ENCODE assay signal across 8 cellular contexts in the genomic region with DNA sequence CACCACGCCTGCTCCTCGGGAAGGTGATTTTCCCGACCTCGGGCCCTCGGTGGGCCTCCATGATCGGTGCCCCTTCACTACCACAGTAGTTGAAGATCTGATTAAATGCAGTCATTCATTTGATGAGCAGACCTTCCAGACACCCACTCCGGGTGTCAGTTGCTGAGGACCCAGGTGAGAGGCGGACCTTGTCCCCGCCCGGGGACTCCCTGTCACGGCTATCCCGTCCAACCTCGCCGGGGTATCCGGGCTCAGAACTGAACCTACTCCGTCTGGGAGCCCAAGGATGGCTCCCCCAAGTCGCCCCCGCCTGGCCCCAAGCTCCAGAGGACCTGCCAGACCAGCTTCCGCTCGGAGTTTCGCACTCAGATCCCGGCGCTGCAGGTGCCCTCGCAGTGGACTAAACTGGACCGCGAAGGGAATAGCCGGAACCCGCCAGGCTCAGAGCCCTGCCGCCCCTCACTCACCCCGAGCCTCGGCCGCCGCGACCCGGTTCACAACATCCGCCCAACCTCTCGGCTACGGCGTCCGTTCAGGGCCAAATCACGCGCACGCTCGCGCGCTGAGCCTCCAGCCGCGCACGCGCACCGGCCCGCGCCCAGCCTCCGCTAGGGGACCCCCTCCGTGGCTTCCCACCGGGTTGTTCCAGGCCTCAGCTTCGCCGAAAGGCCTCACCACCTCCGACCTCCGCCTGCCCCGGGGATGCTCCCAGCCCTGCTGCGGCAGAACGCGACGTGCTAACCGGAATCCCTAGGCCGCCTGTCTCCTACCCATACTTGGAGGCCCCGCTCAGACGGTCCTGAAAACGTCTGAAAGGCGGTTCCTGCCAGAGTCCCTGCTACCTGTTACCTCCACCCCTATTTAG. TPM values are rescaled to one million over a fixed set of nuclear protein-coding genes. Genes with fewer than 3 reads are reported as not detected.
DNase-seq lines count a peak whose midpoint lies in the region; ATAC-seq and TF ChIP-seq lines count a peak whose summit lies in the region.

No MANE protein-coding gene starts in this region.

- H3K18ac ChIP-seq in neuronal stem cell (ENCODE audit: low read length), result peak overlapping the region; percentile 99

- TF ChIP-seq CTCF in HCT116 (IDR thresholded peaks at IDR 0.05 in 2 of 3, conservative IDR thresholded peaks at IDR 0.05 in 1 of 3; ENCODE audit: borderline replicate concordance in 1 of 3, insufficient read depth in 1 of 3, low read depth in 2 of 3, low read length in 2 of 3) (peak in 2 of 3 experiments; percentile 63 to 80; a peak in 4 of 6 replicates), MM.1S (IDR thresholded peaks at IDR 0.05; ENCODE audit: low read length) (peak; percentile 64), gastroesophageal sphincter (IDR thresholded peaks at IDR 0.05) (peak in 2 of 4 experiments; percentile 66 to 77)

- H4K20me1 ChIP-seq in HCT116 (ENCODE audit: insufficient read depth) (no peaks in the 10 kb centered on the region), MM.1S (ENCODE audit: insufficient read depth, low read length) (no peaks in the 10 kb centered on the region)

- 1 to 2% methylated on average over 51 to 68 of the region's 71 CpGs for WGBS in gastroesophageal sphincter (ENCODE audit: low coverage in 1 of 2), 2 donors
- WGBS in neuronal stem cell (ENCODE audit: extremely low coverage in 2 of 2, insufficient read length in 2 of 2, insufficient replicate concordance in 1 of 2), 2 donors, result no CpG with 5 or more reads among the region's 71 CpGs

- no peaks in the 10 kb centered on the region for H3K9me3 ChIP-seq in HCT116 (ENCODE audit: control insufficient read depth in 1 of 2, insufficient read depth in 1 of 2, low read depth in 1 of 2, low read length in 2 of 2)
- no peaks in the 10 kb centered on the region for H3K9me3 ChIP-seq in MM.1S (replicated peaks; ENCODE audit: insufficient read depth, low read length)
- no peaks in the 10 kb centered on the region for H3K9me3 ChIP-seq in gastroesophageal sphincter
- no peaks in the 10 kb centered on the region for H3K9me3 ChIP-seq in neuronal stem cell (replicated peaks in 1 of 2; ENCODE audit: control insufficient read depth in 2 of 2, insufficient read depth in 1 of 2, low read depth in 1 of 2, low read length in 2 of 2)
- H3K9me3 ChIP-seq in subcutaneous abdominal adipose tissue (ENCODE audit: control insufficient read depth in 5 of 5, low read length in 5 of 5), result no peaks in the 10 kb centered on the region

- peak overlapping the region; percentile 86 for H2BK12ac ChIP-seq in neuronal stem cell (ENCODE audit: low read length)

- peak overlapping the region; percentile 78 for H2AK5ac ChIP-seq in neuronal stem cell (ENCODE audit: low read depth, low read length)

- H3K27me3 ChIP-seq in HCT116 (ENCODE audit: insufficient read depth, low read length) (no peaks in the 10 kb centered on the region), MM.1S (replicated peaks; ENCODE audit: insufficient read depth, low read length) (no peaks in the 10 kb centered on the region), gastroesophageal sphincter (peaks cover 28% of the 10 kb centered on the region), neuronal stem cell (ENCODE audit: control insufficient read depth in 3 of 3, insufficient read depth in 3 of 3, low read depth in 1 of 3, low read length in 3 of 3) (peaks cover 0 to 8% (median 0%) of the 10 kb centered on the region in 3 experiments), subcutaneous abdominal adipose tissue (ENCODE audit: control insufficient read depth in 5 of 5, insufficient read depth in 4 of 5, low read length in 5 of 5) (peaks cover 0 to 12% (median 6%) of the 10 kb centered on the region in 5 donors)

- intact Hi-C loops in HCT116 (cut with micrococcal nuclease), result no loop called here

- POLR2A ChIA-PET in HCT116 (lab: Charles Lee), result interaction anchor here (0.6 to 1.0 kb wide), 2 partner anchors 64 to 115 kb away, joined by 3 to 5 read pairs; no protein-coding TSS in a partner anchor

- peaks cover 14 to 22% of the 10 kb centered on the region in 2 experiments; a peak in 3 of 4 replicates for H3K4me1 ChIP-seq in HCT116 (ENCODE audit: control insufficient read depth in 1 of 2, insufficient read depth in 2 of 2, low read length in 2 of 2)
- H3K4me1 ChIP-seq in MM.1S (ENCODE audit: low read length), result peaks cover 15% of the 10 kb centered on the region
- H3K4me1 ChIP-seq in gastroesophageal sphincter, result peaks cover 5 to 36% (median 25%) of the 10 kb centered on the region in 3 donors
- peaks cover 10 to 15% of the 10 kb centered on the region in 2 donors for H3K4me1 ChIP-seq in neuronal stem cell (ENCODE audit: control insufficient read depth in 2 of 2, insufficient read depth in 1 of 2, low read depth in 1 of 2, low read length in 2 of 2)
- H3K4me1 ChIP-seq in subcutaneous abdominal adipose tissue (ENCODE audit: control insufficient read depth in 5 of 5, insufficient read depth in 5 of 5, low read length in 5 of 5), result peaks cover 10 to 38% (median 30%) of the 10 kb centered on the region in 5 donors

- peaks cover 49% of the 10 kb centered on the region for H3K79me2 ChIP-seq in HCT116 (ENCODE audit: insufficient read depth, low read length)
- H3K79me2 ChIP-seq in MM.1S (ENCODE audit: low read length), result peaks cover 39% of the 10 kb centered on the region

- H3F3A ChIP-seq in MM.1S (ENCODE audit: insufficient read depth, low read length), result peaks cover 4% of the 10 kb centered on the region; the same call in 1 of the 2 replicates

- peak overlapping the region; percentile 85 for H2BK5ac ChIP-seq in neuronal stem cell (ENCODE audit: low read length)

- RAD21 ChIA-PET in HCT116 (lab: Charles Lee; ENCODE audit: low non-redundant PET in 1 of 2, low total read pairs in 2 of 2, uncharacterized antibody in 2 of 2, unreplicated experiment in 2 of 2), result no interaction called here

- TSS peak; percentile 70 for BruUV-seq in HCT116 (replicated peaks; lab: Mats Ljungman, UMichigan)

- no peaks in the 10 kb centered on the region; a peak in 1 of 4 replicates for H3K36me3 ChIP-seq in HCT116 (ENCODE audit: control insufficient read depth in 1 of 2, insufficient read depth in 2 of 2, low read length in 2 of 2)
- H3K36me3 ChIP-seq in MM.1S (replicated peaks; ENCODE audit: insufficient read depth, low read length), result no peaks in the 10 kb centered on the region
- peaks cover 0 to 3% of the 10 kb centered on the region in 2 donors for H3K36me3 ChIP-seq in gastroesophageal sphincter
- peaks cover 0 to 14% of the 10 kb centered on the region in 2 donors for H3K36me3 ChIP-seq in neuronal stem cell (replicated peaks in 1 of 2; ENCODE audit: control insufficient read depth in 2 of 2, insufficient read depth in 2 of 2, low read length in 2 of 2)
- H3K36me3 ChIP-seq in subcutaneous abdominal adipose tissue (ENCODE audit: control insufficient read depth in 5 of 5, insufficient read depth in 5 of 5, low read length in 5 of 5), result peaks cover 0 to 8% (median 4%) of the 10 kb centered on the region in 5 donors

- H2AFZ ChIP-seq in HCT116 (ENCODE audit: low read depth, low read length, poor library complexity, severe bottlenecking) (peak overlapping the region; percentile 64), MM.1S (ENCODE audit: low read length) (peak overlapping the region; percentile 88), neuronal stem cell (ENCODE audit: low read length) (peak overlapping the region; percentile 88)

- H3K79me1 ChIP-seq in neuronal stem cell (ENCODE audit: low read depth, low read length), result peaks cover 16% of the 10 kb centered on the region

- peak overlapping the region; percentile 77 for H3K23ac ChIP-seq in neuronal stem cell (ENCODE audit: low read depth, low read length, poor library complexity)

- peak overlapping the region; percentile 74 to 79 for H3K4me3 ChIP-seq in HCT116 (replicated peaks in 1 of 2; ENCODE audit: low read depth in 1 of 2, low read length in 2 of 2)
- peak overlapping the region; percentile 77 for H3K4me3 ChIP-seq in MM.1S (ENCODE audit: low read length)
- H3K4me3 ChIP-seq in gastroesophageal sphincter, result peak overlapping the region; percentile 38 to 66
- peak overlapping the region; percentile 57 to 77 for H3K4me3 ChIP-seq in neuronal stem cell (ENCODE audit: low read length in 2 of 2)
- peak overlapping the region; percentile 93 to 100 (median 96) for H3K4me3 ChIP-seq in subcutaneous abdominal adipose tissue (ENCODE audit: low read depth in 1 of 5, low read length in 5 of 5)

- TF ChIP-seq EP300 in gastroesophageal sphincter (IDR thresholded peaks at IDR 0.05), result no peak

- peak overlapping the region; percentile 61 for H3K4ac ChIP-seq in neuronal stem cell (ENCODE audit: low read length)

- CTCF ChIA-PET in HCT116 (lab: Charles Lee), result no interaction called here

- no peak for TF ChIP-seq RAD21 in HCT116 (IDR thresholded peaks at IDR 0.05; ENCODE audit: low read depth)

- peak overlapping the region; percentile 98 for H3K14ac ChIP-seq in neuronal stem cell (ENCODE audit: low read length)

- H3K27ac ChIP-seq in HCT116 (ENCODE audit: low read depth, low read length) (peak overlapping the region; percentile 71), MM.1S (ENCODE audit: low read length) (peak overlapping the region; percentile 23; the same call in 1 of the 2 replicates), gastroesophageal sphincter (peak overlapping the region; percentile 4 to 84 (median 84)), neuronal stem cell (replicated peaks; ENCODE audit: low read length) (peak overlapping the region; percentile 3), subcutaneous abdominal adipose tissue (ENCODE audit: low read depth, low read length) (peak overlapping the region; percentile 82)

- peak overlapping the region; percentile 98 for H4K8ac ChIP-seq in neuronal stem cell (ENCODE audit: low read depth, low read length)

- H2BK15ac ChIP-seq in neuronal stem cell (ENCODE audit: low read length), result peak overlapping the region; percentile 93

- peak; percentile 96 for TF ChIP-seq POLR2A in HCT116 (IDR thresholded peaks at IDR 0.05; ENCODE audit: borderline replicate concordance, extremely low read depth, insufficient read depth, insufficient read length)
- TF ChIP-seq POLR2A in gastroesophageal sphincter (IDR thresholded peaks at IDR 0.05), result peak; percentile 19 to 20

- H3K9ac ChIP-seq in HCT116 (ENCODE audit: low read length), result peak overlapping the region; percentile 82
- peak overlapping the region; percentile 75 for H3K9ac ChIP-seq in MM.1S (ENCODE audit: low read length)
- H3K9ac ChIP-seq in neuronal stem cell (ENCODE audit: low read depth, low read length, poor library complexity), result peak overlapping the region; percentile 99
- H3K9ac ChIP-seq in subcutaneous abdominal adipose tissue (ENCODE audit: low read length in 5 of 5), result peak overlapping the region; percentile 97 to 100 (median 100)

- H3K9me2 ChIP-seq in HCT116 (ENCODE audit: insufficient read depth), result no peaks in the 10 kb centered on the region
- no peaks in the 10 kb centered on the region for H3K9me2 ChIP-seq in MM.1S (replicated peaks; ENCODE audit: insufficient read depth, low read length)

- H3K4me2 ChIP-seq in HCT116 (ENCODE audit: low read length), result peak overlapping the region; percentile 82
- H3K4me2 ChIP-seq in MM.1S (ENCODE audit: low read depth, low read length), result peak overlapping the region; percentile 87
- H3K4me2 ChIP-seq in neuronal stem cell (ENCODE audit: insufficient read depth, low read length, poor library complexity, severe bottlenecking), result peak overlapping the region; percentile 99

- H4K91ac ChIP-seq in neuronal stem cell (ENCODE audit: low read depth, low read length, poor library complexity), result peak overlapping the region; percentile 58

- ATAC-seq in HCT116 (peak; percentile 84), gastroesophageal sphincter (peak; percentile 91)

- H2BK120ac ChIP-seq in neuronal stem cell (ENCODE audit: low read depth, low read length), result peak overlapping the region; percentile 50

- DNase-seq in GM04504 (ENCODE audit: low read depth) (peak; percentile 97), HCT116 (ENCODE audit: low read depth, low spot score) (peak; percentile 97), MM.1S (peak; percentile 99), SHP77 (lab: John Stamatoyannopoulos, UW) (peak; percentile 96 to 97), activated gamma-delta T cell treated with Interleukin-2 at 50 U/mL for 16 hours (peak; percentile 100), neuronal stem cell (ENCODE audit: low spot score) (peak; percentile 99)

RNA-seq across cellular contexts. Expression of gene RNU1-3, which starts 22.3 kb away (rescaled TPM):
- total RNA-seq in HCT116 (2021; ENCODE audit: unreplicated experiment) (1,685 TPM), gastroesophageal sphincter (under 1 TPM in 3 of 4 donors, not detected in 1; under 0.01 TPM)
- 8.8 and 29.6 TPM in 2 replicates for polyA plus RNA-seq in HCT116 (2012)
- polyA plus RNA-seq in neuronal stem cell (2013, experiment 1 of 2), result 14.3 TPM
- polyA plus RNA-seq in neuronal stem cell (2013, experiment 2 of 2), result 15.9 TPM

RNA-seq across cellular contexts. Expression of gene NBPF1, which starts 31.0 kb away (rescaled TPM):
- total RNA-seq in HCT116 (2021; ENCODE audit: unreplicated experiment) (46.0 TPM), gastroesophageal sphincter (10 to 100 TPM; 21.8 to 46.6 (median 30.7) TPM)
- 17.4 and 21.3 TPM in 2 replicates for polyA plus RNA-seq in HCT116 (2012)
- 19.8 TPM for polyA plus RNA-seq in neuronal stem cell (2013, experiment 1 of 2)
- polyA plus RNA-seq in neuronal stem cell (2013, experiment 2 of 2), result 20.3 TPM

Comparison
In these comparisons a context has a peak if more than half of its experiments do, and no peak if none do; other contexts are left out.
1. Peak in every context shown above with its lines: DNase-seq, ATAC-seq, H3K4me3 ChIP-seq and H3K27ac ChIP-seq.
2. H3K27ac ChIP-seq: peak in every context shown above with its lines; median percentile 84 in gastroesophageal sphincter; 82 in subcutaneous abdominal adipose tissue; 71 in HCT116; 23 in MM.1S; 3 in neuronal stem cell.
3. RNA of gene RNU1-3, which starts 22.3 kb away (total RNA-seq): 1,685 TPM in HCT116 (single experiment); under 0.01 TPM in gastroesophageal sphincter; every median in the first group is over 1,000 times any median in the second.